Comparison of ENCODE assay signal across 20 cellular contexts in the genomic region with DNA sequence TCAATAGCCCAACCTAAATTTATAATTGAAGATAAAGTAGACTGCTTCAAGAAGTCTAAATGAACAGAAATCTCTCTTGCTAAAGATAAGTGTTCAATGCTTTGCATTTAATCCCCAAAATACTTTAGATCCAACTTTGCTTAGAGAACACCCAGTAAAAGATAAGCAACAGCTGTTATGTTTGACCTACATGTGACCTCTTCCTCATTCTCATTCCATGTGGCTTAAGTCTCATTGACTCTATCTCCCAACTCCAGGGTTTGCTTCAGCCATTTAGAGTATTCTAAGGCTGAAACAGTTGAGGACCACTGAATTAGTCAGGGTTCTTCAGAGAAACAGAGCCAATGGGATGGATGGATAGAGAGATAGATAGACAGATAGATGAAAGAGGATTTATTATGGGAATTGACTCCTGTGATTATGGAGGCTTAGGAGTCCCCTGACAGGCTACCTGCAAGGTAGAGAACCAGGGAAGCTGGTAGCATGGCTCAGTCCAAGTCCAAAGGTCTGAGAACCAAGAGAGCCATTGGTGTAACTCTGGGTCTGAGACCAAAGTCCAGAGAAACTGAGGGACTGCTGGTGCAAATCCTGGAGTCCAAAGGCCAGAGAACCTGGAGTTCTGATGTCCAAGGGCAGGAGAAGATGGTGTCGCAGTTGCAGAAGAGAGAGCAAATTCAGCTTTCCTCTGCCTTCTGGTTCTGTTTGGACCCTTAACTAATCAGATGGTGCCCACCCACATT. TPM values are rescaled to one million over a fixed set of nuclear protein-coding genes. Genes with fewer than 3 reads are reported as not detected.
"Had no signal": no experiment of that assay in that cellular context is flagged by ENCODE, and none has a peak within 500 bp of the region (broad histone marks: within the 10 kb centered on the region; RNA-seq: fewer than 3 reads in every experiment).

No MANE protein-coding gene starts in this region.

- H3K4me3 ChIP-seq: coronary artery, lung, prostate gland, right lobe of liver, upper lobe of right lung had no signal

- H3K27me3 ChIP-seq: right lobe of liver, upper lobe of right lung had no signal

- H3K36me3 ChIP-seq: prostate gland, right lobe of liver, upper lobe of right lung had no signal

- H3K4me1 ChIP-seq: prostate gland, upper lobe of right lung had no signal

- H3K9me3 ChIP-seq: prostate gland, right lobe of liver, upper lobe of right lung had no signal

- DNase-seq: activated CD4-positive, alpha-beta memory T cell treated with anti-CD3 and anti-CD28 coated beads, Interleukin-2, amount 10 ng/mL, durations not matched to agents 7 days and 5 days; activated CD4-positive, alpha-beta T cell treated with anti-CD3 and anti-CD28 coated beads for 1 hour; activated CD8-positive, alpha-beta memory T cell treated with anti-CD3 and anti-CD28 coated beads, Interleukin-2, amount 50 U/mL, for 4 hours; activated naive CD4-positive, alpha-beta T cell; caudate nucleus; effector memory CD4-positive, alpha-beta T cell; hypothalamus; natural killer cell; occipital lobe; right lobe of liver; stimulated activated CD4-positive, alpha-beta T cell treated with anti-CD3 and anti-CD28 coated beads, Interleukin-12 subunit alpha, Interleukin-12 subunit beta, amount 100 ng/mL, for 4 hours; stimulated activated CD4-positive, alpha-beta T cell treated with anti-CD3 and anti-CD28 coated beads, Interleukin-2, amount 100 ng/mL, for 48 hours; T-helper 9 cell; upper lobe of right lung had no signal

- H3K27ac ChIP-seq: coronary artery, epithelial cell of prostate, prostate gland, right lobe of liver, upper lobe of right lung had no signal

RNA-seq across cellular contexts. Expression of a gene that starts 32.1 kb away (rescaled TPM):
- total RNA-seq: activated CD4-positive, alpha-beta memory T cell treated with anti-CD3 and anti-CD28 coated beads, Interleukin-2, amount 10 ng/mL, durations not matched to agents 7 days and 5 days; glomerular endothelial cell; lung; natural killer cell; prostate gland; right lobe of liver; upper lobe of right lung had no signal
- polyA plus RNA-seq: lung had no signal

RNA-seq across cellular contexts. Expression of a gene that starts 37.4 kb away (rescaled TPM):
- total RNA-seq: activated CD4-positive, alpha-beta memory T cell treated with anti-CD3 and anti-CD28 coated beads, Interleukin-2, amount 10 ng/mL, durations not matched to agents 7 days and 5 days; glomerular endothelial cell; lung; natural killer cell; occipital lobe; right lobe of liver; temporal lobe; upper lobe of right lung had no signal
- polyA plus RNA-seq: lung had no signal

RNA-seq across cellular contexts. Expression of a gene that starts 53.7 kb away (rescaled TPM):
- total RNA-seq: activated CD4-positive, alpha-beta memory T cell treated with anti-CD3 and anti-CD28 coated beads, Interleukin-2, amount 10 ng/mL, durations not matched to agents 7 days and 5 days; glomerular endothelial cell; lung; natural killer cell; occipital lobe; prostate gland; right lobe of liver; temporal lobe; upper lobe of right lung had no signal
- polyA plus RNA-seq: lung had no signal
